ENCODE assay signal across 1 cellular context in genomic region chr19:35843676-35844481, GRCh38.
TF ChIP-seq lines count a peak whose summit lies in the region.

No MANE protein-coding gene starts in this region.

TF ChIP-seq in HCT116, 20 proteins besides CTCF, POLR2A, EP300 and RAD21 (continued from another document):
- no peak for TF ChIP-seq ZBTB33 (IDR thresholded peaks at IDR 0.05; ENCODE audit: extremely low read depth, insufficient replicate concordance, low read length)
- TF ChIP-seq JUND (IDR thresholded peaks at IDR 0.05): no peak
- TF ChIP-seq, protein P1, sequence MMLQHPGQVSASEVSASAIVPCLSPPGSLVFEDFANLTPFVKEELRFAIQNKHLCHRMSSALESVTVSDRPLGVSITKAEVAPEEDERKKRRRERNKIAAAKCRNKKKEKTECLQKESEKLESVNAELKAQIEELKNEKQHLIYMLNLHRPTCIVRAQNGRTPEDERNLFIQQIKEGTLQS (IDR thresholded peaks at IDR 0.05): no peak
- TF ChIP-seq REST (IDR thresholded peaks at IDR 0.05; ENCODE audit: low read depth): no peak
- TF ChIP-seq SIN3A (IDR thresholded peaks at IDR 0.05; ENCODE audit: low read depth): no peak
- no peak for TF ChIP-seq ZFX (IDR thresholded peaks at IDR 0.05)
- no peak for TF ChIP-seq CEBPB (IDR thresholded peaks at IDR 0.05; ENCODE audit: low read depth)
